ENCODE assay signal across 9 cellular contexts in genomic region chr1:160781914-160782689, GRCh38. TPM values are rescaled to one million over a fixed set of nuclear protein-coding genes. Genes with fewer than 3 reads are reported as not detected.
DNase-seq lines count a peak whose midpoint lies in the region; ATAC-seq and TF ChIP-seq lines count a peak whose summit lies in the region.
"Had no signal": no experiment of that assay in that cellular context is flagged by ENCODE, and none has a peak within 500 bp of the region (broad histone marks: within the 10 kb centered on the region; RNA-seq: fewer than 3 reads in every experiment).

No MANE protein-coding gene starts in this region.

- H3K4me3 ChIP-seq in OCI-LY1 (ENCODE audit: low read depth, low read length, poor library complexity, severe bottlenecking), result peak overlapping the region; percentile 19
- no peak overlapping the region for H3K4me3 ChIP-seq in parathyroid adenoma (ENCODE audit: low read depth, low read length)
- no peak overlapping the region for H3K4me3 ChIP-seq in smooth muscle cell
- H3K4me3 ChIP-seq in GM23248, result no peak overlapping the region
- H3K4me3 ChIP-seq in SJCRH30, result no peak overlapping the region

- no peak for TF ChIP-seq CTCF in OCI-LY1 (IDR thresholded peaks at IDR 0.05; ENCODE audit: low read length)
- TF ChIP-seq CTCF in parathyroid adenoma (IDR thresholded peaks at IDR 0.05), result no peak
- no peak for TF ChIP-seq CTCF in smooth muscle cell (IDR thresholded peaks at IDR 0.05; ENCODE audit: borderline replicate concordance, insufficient read depth, poor library complexity, severe bottlenecking)

- ATAC-seq in GM18909 (IDR thresholded peaks at IDR 0.05; ENCODE audit: poor library complexity, unreplicated experiment), result peak; percentile 78
- peak; percentile 83 for ATAC-seq in HG02642 (IDR thresholded peaks at IDR 0.05; ENCODE audit: poor library complexity, unreplicated experiment)

- H3K79me2 ChIP-seq in OCI-LY1 (ENCODE audit: insufficient read depth, low read length) (no peaks in the 10 kb centered on the region), parathyroid adenoma (no peaks in the 10 kb centered on the region), smooth muscle cell (ENCODE audit: low read depth) (no peaks in the 10 kb centered on the region), GM23248 (ENCODE audit: insufficient read depth) (no peaks in the 10 kb centered on the region)

- H3K9me3 ChIP-seq in OCI-LY1 (ENCODE audit: low read length) (no peaks in the 10 kb centered on the region), parathyroid adenoma (ENCODE audit: control insufficient read depth, low read length) (no peaks in the 10 kb centered on the region), smooth muscle cell (replicated peaks; ENCODE audit: low read depth) (no peaks in the 10 kb centered on the region), GM23248 (ENCODE audit: low read depth) (no peaks in the 10 kb centered on the region), SJCRH30 (replicated peaks) (no peaks in the 10 kb centered on the region)

- WGBS in smooth muscle cell (ENCODE audit: low lambda C conversion rate), result 92% methylated on average over 9 of the region's 9 CpGs
- WGBS in GM23248 (ENCODE audit: low coverage in 1 of 2, low lambda C conversion rate in 2 of 2, missing lambda C conversion rate in 2 of 2), 2 experiments, result 40% methylated on average over 9 of the region's 9 CpGs

- H3K4me2 ChIP-seq in OCI-LY1 (ENCODE audit: low read length) (peak overlapping the region; percentile 58), parathyroid adenoma (ENCODE audit: low read length) (no peak overlapping the region), smooth muscle cell (no peak overlapping the region), GM23248 (ENCODE audit: unreplicated experiment) (no peak overlapping the region)

- peak overlapping the region; percentile 5; the same call in 1 of the 2 replicates for H3K9ac ChIP-seq in OCI-LY1 (ENCODE audit: low read length)
- H3K9ac ChIP-seq in parathyroid adenoma, result no peak overlapping the region
- H3K9ac ChIP-seq in smooth muscle cell (ENCODE audit: low read depth), result no peak overlapping the region
- no peak overlapping the region for H3K9ac ChIP-seq in GM23248

- no peaks in the 10 kb centered on the region for H3K9me2 ChIP-seq in OCI-LY1 (ENCODE audit: low read depth, low read length)
- H3K9me2 ChIP-seq in GM23248 (ENCODE audit: insufficient read depth), result no peaks in the 10 kb centered on the region

- H3K27me3 ChIP-seq in OCI-LY1 (ENCODE audit: insufficient read depth, low read length) (no peaks in the 10 kb centered on the region), parathyroid adenoma (ENCODE audit: control insufficient read depth, insufficient read depth, low read length) (no peaks in the 10 kb centered on the region), smooth muscle cell (ENCODE audit: low read depth) (no peaks in the 10 kb centered on the region), GM23248 (replicated peaks; ENCODE audit: insufficient read depth) (no peaks in the 10 kb centered on the region), SJCRH30 (no peaks in the 10 kb centered on the region)

- H3F3A ChIP-seq in OCI-LY1 (ENCODE audit: insufficient read depth, low read length), result no peaks in the 10 kb centered on the region
- H3F3A ChIP-seq in smooth muscle cell (ENCODE audit: low read depth), result no peaks in the 10 kb centered on the region
- H3F3A ChIP-seq in GM23248 (ENCODE audit: insufficient read depth), result no peaks in the 10 kb centered on the region

- in situ Hi-C loops in GM23248 (cut with MboI), result no loop called here

- DNase-seq in smooth muscle cell (lab: John Stamatoyannopoulos, UW; ENCODE audit: unreplicated experiment) (no peak), GM23248 (no peak), SJCRH30 (no peak)

- H2AFZ ChIP-seq in OCI-LY1 (ENCODE audit: low read length) (no peak overlapping the region), parathyroid adenoma (peak overlapping the region; percentile 54), smooth muscle cell (ENCODE audit: low read depth) (no peak overlapping the region), GM23248 (no peak overlapping the region)

- H4K20me1 ChIP-seq in OCI-LY1 (ENCODE audit: insufficient read depth, low read length), result no peaks in the 10 kb centered on the region
- H4K20me1 ChIP-seq in smooth muscle cell (ENCODE audit: low read depth), result no peaks in the 10 kb centered on the region
- H4K20me1 ChIP-seq in GM23248 (ENCODE audit: insufficient read depth), result no peaks in the 10 kb centered on the region

- H3K27ac ChIP-seq in OCI-LY1 (ENCODE audit: low read depth, low read length, poor library complexity, severe bottlenecking) (peak overlapping the region; percentile 69), parathyroid adenoma (no peak overlapping the region), smooth muscle cell (ENCODE audit: low read depth) (no peak overlapping the region), GM23248 (no peak overlapping the region), SJCRH30 (no peak overlapping the region)

- peaks cover 29% of the 10 kb centered on the region for H3K4me1 ChIP-seq in OCI-LY1 (ENCODE audit: insufficient read depth, low read length, severe bottlenecking)
- no peaks in the 10 kb centered on the region for H3K4me1 ChIP-seq in parathyroid adenoma
- no peaks in the 10 kb centered on the region for H3K4me1 ChIP-seq in smooth muscle cell (ENCODE audit: low read depth)
- H3K4me1 ChIP-seq in GM23248 (ENCODE audit: insufficient read depth), result no peaks in the 10 kb centered on the region
- H3K4me1 ChIP-seq in SJCRH30, result no peaks in the 10 kb centered on the region

- peaks cover 4% of the 10 kb centered on the region; the same call in 1 of the 2 replicates for H3K36me3 ChIP-seq in OCI-LY1 (ENCODE audit: insufficient read depth, low read length)
- no peaks in the 10 kb centered on the region for H3K36me3 ChIP-seq in parathyroid adenoma (ENCODE audit: control insufficient read depth, insufficient read depth, low read length)
- no peaks in the 10 kb centered on the region for H3K36me3 ChIP-seq in smooth muscle cell (ENCODE audit: low read depth)
- H3K36me3 ChIP-seq in GM23248 (ENCODE audit: low read depth), result no peaks in the 10 kb centered on the region
- H3K36me3 ChIP-seq in SJCRH30, result no peaks in the 10 kb centered on the region

RNA-seq across cellular contexts. Expression of gene LY9, which starts 13.9 kb away (rescaled TPM):
- total RNA-seq in smooth muscle cell, result not detected in 2 replicates
- polyA plus RNA-seq in smooth muscle cell (not detected in 2 replicates), GM23248 (2016; fragmentation: Nextera tagmentation; extraction: Ambion mirVana) (not detected in 2 replicates)
- not detected in 2 replicates for total RNA-seq in GM23248 (2014; rRNA removed; shearing (Covaris generic))
- not detected in 2 replicates for total RNA-seq in SJCRH30 (2014; rRNA removed; shearing (Covaris generic))
- total RNA-seq: endothelial cell of umbilical vein, NCI-H460 had no signal
- polyA plus RNA-seq: endothelial cell of umbilical vein had no signal

RNA-seq across cellular contexts. Expression of gene SLAMF7, which starts 43.1 kb away (rescaled TPM):
- total RNA-seq in smooth muscle cell, result not detected in 2 replicates
- 0.38 TPM in 1 of 2 replicates, not detected in the other for polyA plus RNA-seq in smooth muscle cell
- total RNA-seq in GM23248 (2014; rRNA removed; shearing (Covaris generic)), result not detected in 2 replicates
- polyA plus RNA-seq in GM23248 (2016; fragmentation: Nextera tagmentation; extraction: Ambion mirVana), result not detected in 2 replicates
- total RNA-seq in SJCRH30 (2014; rRNA removed; shearing (Covaris generic)), result not detected in 2 replicates
- total RNA-seq: endothelial cell of umbilical vein, NCI-H460 had no signal
- polyA plus RNA-seq: endothelial cell of umbilical vein had no signal
